In genomic region chr3:186787642-186788481, GRCh38 we compare ENCODE assay signal across 9 cellular contexts. TPM values are rescaled to one million over a fixed set of nuclear protein-coding genes. Genes with fewer than 3 reads are reported as not detected.
A peak's percentile ranks its signal among the peaks of the same experiment; 100 is the strongest.
DNase-seq lines count a peak whose midpoint lies in the region; ATAC-seq and TF ChIP-seq lines count a peak whose summit lies in the region.
"Had no signal": no experiment of that assay in that cellular context is flagged by ENCODE, and none has a peak within 500 bp of the region (broad histone marks: within the 10 kb centered on the region; RNA-seq: fewer than 3 reads in every experiment).

No MANE protein-coding gene starts in this region.

- H3K4me3 ChIP-seq in Panc1 (ENCODE audit: low read depth in 2 of 2, low read length in 2 of 2) = peak overlapping the region; percentile 96 to 97

- H3K36me3 Mint-ChIP-seq in activated naive CD4-positive, alpha-beta T cell treated with anti-CD3 and anti-CD28 coated beads for 36 hours (ENCODE audit: low read depth) = peaks cover 66% of the 10 kb centered on the region
- peaks cover 63% of the 10 kb centered on the region for H3K36me3 Mint-ChIP-seq in endothelial cell (ENCODE audit: low read depth, unreplicated experiment)
- peaks cover 55 to 65% of the 10 kb centered on the region in 2 donors for H3K36me3 Mint-ChIP-seq in stimulated activated naive B cell treated with anti-CD40 and anti-IgM and Interleukin-4, amounts not matched to agents 10 μg/mL and 1 μg/mL and 100 μg/mL, for 72 hours

- POLR2A ChIA-PET in Panc1 (lab: Charles Lee) = interaction anchor here (0.6 to 0.7 kb wide), 2 partner anchors 319 to 445 kb away, joined by 3 to 5 read pairs; no protein-coding TSS in a partner anchor

- H3K27me3 Mint-ChIP-seq in activated naive CD4-positive, alpha-beta T cell treated with anti-CD3 and anti-CD28 coated beads for 36 hours (ENCODE audit: low read depth) = peaks cover 3% of the 10 kb centered on the region
- H3K27me3 Mint-ChIP-seq in endothelial cell (ENCODE audit: unreplicated experiment) = peaks cover 12% of the 10 kb centered on the region
- peaks cover 0 to 5% of the 10 kb centered on the region in 2 donors for H3K27me3 Mint-ChIP-seq in stimulated activated naive B cell treated with anti-CD40 and anti-IgM and Interleukin-4, amounts not matched to agents 10 μg/mL and 1 μg/mL and 100 μg/mL, for 72 hours

- TF ChIP-seq CTCF in Panc1 (IDR thresholded peaks at IDR 0.05) (no peak), endothelial cell (IDR thresholded peaks at IDR 0.05; ENCODE audit: unreplicated experiment) (no peak)

- peaks cover 62% of the 10 kb centered on the region for H3K36me3 ChIP-seq in Panc1 (ENCODE audit: control insufficient read depth, insufficient read depth, low read length)

- H3K27ac ChIP-seq in Panc1 (ENCODE audit: low read length) = peak overlapping the region; percentile 100

- peak overlapping the region; percentile 99 for H3K4me3 Mint-ChIP-seq in activated naive CD4-positive, alpha-beta T cell treated with anti-CD3 and anti-CD28 coated beads for 36 hours
- H3K4me3 Mint-ChIP-seq in endothelial cell (ENCODE audit: unreplicated experiment) = peak overlapping the region; percentile 33
- peak overlapping the region; percentile 26 to 32 for H3K4me3 Mint-ChIP-seq in stimulated activated naive B cell treated with anti-CD40 and anti-IgM and Interleukin-4, amounts not matched to agents 10 μg/mL and 1 μg/mL and 100 μg/mL, for 72 hours

- no peaks in the 10 kb centered on the region for H3K9me3 ChIP-seq in Panc1 (ENCODE audit: control insufficient read depth, insufficient read depth, low read depth, low read length)

- peak overlapping the region; percentile 100 for H3K27ac Mint-ChIP-seq in activated naive CD4-positive, alpha-beta T cell treated with anti-CD3 and anti-CD28 coated beads for 36 hours
- peak overlapping the region; percentile 22 for H3K27ac Mint-ChIP-seq in endothelial cell (ENCODE audit: unreplicated experiment)
- H3K27ac Mint-ChIP-seq in stimulated activated naive B cell treated with anti-CD40 and anti-IgM and Interleukin-4, amounts not matched to agents 10 μg/mL and 1 μg/mL and 100 μg/mL, for 72 hours = peak overlapping the region; percentile 100

- in situ Hi-C loops in Panc1 (cut with HindIII; ENCODE audit: low pct_unique_long_range_greater_than_20kb, low sequenced_read_pairs) = no loop called here

- no peaks in the 10 kb centered on the region for H3K27me3 ChIP-seq in Panc1 (ENCODE audit: control insufficient read depth, insufficient read depth, low read length)

- intact Hi-C loops in activated naive CD4-positive, alpha-beta T cell treated with anti-CD3 and anti-CD28 coated beads for 36 hours (cut with micrococcal nuclease) = no loop called here
- intact Hi-C loops in Panc1 (cut with micrococcal nuclease; ENCODE audit: unreplicated experiment) = no loop called here

- BruUV-seq in Panc1 (replicated peaks; lab: Mats Ljungman, UMichigan) = no TSS peak

- H3K4me1 Mint-ChIP-seq in activated naive CD4-positive, alpha-beta T cell treated with anti-CD3 and anti-CD28 coated beads for 36 hours (ENCODE audit: low read depth) = peaks cover 39% of the 10 kb centered on the region
- H3K4me1 Mint-ChIP-seq in endothelial cell (ENCODE audit: unreplicated experiment) = peaks cover 41% of the 10 kb centered on the region
- peaks cover 29 to 54% of the 10 kb centered on the region in 2 donors for H3K4me1 Mint-ChIP-seq in stimulated activated naive B cell treated with anti-CD40 and anti-IgM and Interleukin-4, amounts not matched to agents 10 μg/mL and 1 μg/mL and 100 μg/mL, for 72 hours

- ATAC-seq in Panc1 = no peak
- ATAC-seq in stimulated activated naive B cell treated with anti-CD40 and anti-IgM and Interleukin-4, amounts not matched to agents 10 μg/mL and 1 μg/mL and 100 μg/mL, for 72 hours (replicated peaks) = no peak
- no peak for ATAC-seq in HG02981 (IDR thresholded peaks at IDR 0.05; ENCODE audit: unreplicated experiment)
- no peak for ATAC-seq in HG02884 (IDR thresholded peaks at IDR 0.05; ENCODE audit: unreplicated experiment)

- DNase-seq in activated naive CD4-positive, alpha-beta T cell treated with anti-CD3 and anti-CD28 coated beads for 36 hours = no peak
- no peak for DNase-seq in activated naive CD4-positive, alpha-beta T cell treated with anti-CD3 and anti-CD28 coated beads, Interleukin-2, amount 50 U/mL, for 16 hours
- DNase-seq in Panc1 (ENCODE audit: low read depth, low spot score) (no peak), endothelial cell (ENCODE audit: low spot score) (no peak), iPS-NIHi11 (ENCODE audit: low spot score) (no peak)
- DNase-seq in stimulated activated naive B cell treated with anti-CD40 and anti-IgM and Interleukin-4, amounts not matched to agents 10 μg/mL and 1 μg/mL and 100 μg/mL, for 72 hours = no peak

- peaks cover 49% of the 10 kb centered on the region for H3K4me1 ChIP-seq in Panc1 (ENCODE audit: control insufficient read depth, insufficient read depth, low read length)

- CTCF ChIA-PET in activated naive CD4-positive, alpha-beta T cell treated with anti-CD3 and anti-CD28 coated beads for 36 hours (lab: Charles Lee) = no interaction called here
- CTCF ChIA-PET in Panc1 (lab: Charles Lee) = no interaction called here

- H3K9me3 Mint-ChIP-seq in activated naive CD4-positive, alpha-beta T cell treated with anti-CD3 and anti-CD28 coated beads for 36 hours = no peaks in the 10 kb centered on the region
- no peaks in the 10 kb centered on the region for H3K9me3 Mint-ChIP-seq in endothelial cell (ENCODE audit: unreplicated experiment)
- H3K9me3 Mint-ChIP-seq in stimulated activated naive B cell treated with anti-CD40 and anti-IgM and Interleukin-4, amounts not matched to agents 10 μg/mL and 1 μg/mL and 100 μg/mL, for 72 hours = no peaks in the 10 kb centered on the region

RNA-seq across cellular contexts. Expression of gene EIF4A2, which starts 4.5 kb away (rescaled TPM):
- 100 to 1,000 TPM; 445 to 469 TPM for total RNA-seq in activated naive CD4-positive, alpha-beta T cell treated with anti-CD3 and anti-CD28 coated beads for 36 hours
- 219 TPM for total RNA-seq in Panc1 (2021; ENCODE audit: unreplicated experiment)
- 126 TPM for polyA plus RNA-seq in Panc1 (2012; ENCODE audit: insufficient read length)
- total RNA-seq in endothelial cell (ENCODE audit: unreplicated experiment) = 260 TPM

RNA-seq across cellular contexts. Expression of gene RFC4, which starts 18.4 kb away (rescaled TPM):
- total RNA-seq in activated naive CD4-positive, alpha-beta T cell treated with anti-CD3 and anti-CD28 coated beads for 36 hours = 100 to 1,000 TPM; 135 to 136 TPM
- total RNA-seq in Panc1 (2021; ENCODE audit: unreplicated experiment) = 70.7 TPM
- 28.4 TPM for polyA plus RNA-seq in Panc1 (2012; ENCODE audit: insufficient read length)
- 30.2 TPM for total RNA-seq in endothelial cell (ENCODE audit: unreplicated experiment)

RNA-seq across cellular contexts. Expression of gene ADIPOQ, which starts 54.6 kb away (rescaled TPM):
- total RNA-seq in activated naive CD4-positive, alpha-beta T cell treated with anti-CD3 and anti-CD28 coated beads for 36 hours = not detected
- total RNA-seq in Panc1 (2021; ENCODE audit: unreplicated experiment) (not detected), endothelial cell (ENCODE audit: unreplicated experiment) (not detected)
- not detected for polyA plus RNA-seq in Panc1 (2012; ENCODE audit: insufficient read length)
- total RNA-seq: RPMI7951 had no signal

Comparison
In these comparisons a context has a peak if more than half of its experiments do, and no peak if none do; other contexts are left out.
1. H3K27ac Mint-ChIP-seq: peak in every context shown above with its lines; median percentile 100 in activated naive CD4-positive, alpha-beta T cell treated with anti-CD3 and anti-CD28 coated beads for 36 hours; 100 in stimulated activated naive B cell treated with anti-CD40 and anti-IgM and Interleukin-4, amounts not matched to agents 10 μg/mL and 1 μg/mL and 100 μg/mL, for 72 hours; 22 in endothelial cell.
2. H3K4me3 Mint-ChIP-seq: peak in every context shown above with its lines; median percentile 99 in activated naive CD4-positive, alpha-beta T cell treated with anti-CD3 and anti-CD28 coated beads for 36 hours; 33 in endothelial cell; 29 in stimulated activated naive B cell treated with anti-CD40 and anti-IgM and Interleukin-4, amounts not matched to agents 10 μg/mL and 1 μg/mL and 100 μg/mL, for 72 hours.